Comparison of ENCODE assay signal across 1 cellular context in the genomic region with DNA sequence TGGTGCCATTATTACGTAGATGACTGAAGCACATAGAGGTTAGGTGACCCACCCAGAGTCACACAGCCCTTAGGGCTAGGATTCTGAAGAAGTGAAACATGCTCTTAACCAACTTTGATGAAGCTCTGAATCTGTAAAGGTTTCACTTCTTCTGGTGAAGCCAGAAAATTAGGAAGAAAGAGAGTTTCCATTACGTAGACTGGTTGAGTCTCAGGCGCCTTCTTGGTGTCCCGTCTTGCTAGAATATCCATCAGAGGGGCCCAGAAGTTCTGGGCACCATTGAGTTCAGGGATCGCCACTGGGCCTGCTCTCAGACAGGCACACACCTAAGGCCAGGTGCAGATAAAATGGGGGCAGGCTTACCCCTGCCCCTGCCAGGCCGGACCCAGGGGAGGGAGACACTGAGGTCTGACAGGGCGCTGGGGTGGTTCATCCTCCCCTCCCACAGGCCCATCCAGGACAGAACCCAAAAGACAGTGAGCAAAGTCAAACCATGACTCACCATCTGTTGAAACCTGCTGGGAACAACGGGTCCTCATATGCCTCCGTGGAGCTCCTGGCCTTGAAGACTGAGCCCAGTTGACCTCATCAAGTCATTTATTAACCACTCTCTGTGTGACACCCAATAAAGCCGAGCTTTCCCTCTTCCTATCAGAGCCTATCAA.
A peak's percentile ranks its signal among the peaks of the same experiment; 100 is the strongest.
TF ChIP-seq lines count a peak whose summit lies in the region.

No MANE protein-coding gene starts in this region.

TF ChIP-seq in HepG2, 621 proteins besides CTCF, POLR2A, EP300 and RAD21 (continued from another document and continues in another):
- TF ChIP-seq ZNF33A (CRISPR knock-in tag; IDR thresholded peaks at IDR 0.05; ENCODE audit: borderline replicate concordance) (no peak), ZNF878 (CRISPR knock-in tag; IDR thresholded peaks at IDR 0.05) (0 out of 2 replicates have a peak, but pooled peaks have one; percentile 36), EHMT2 (IDR thresholded peaks at IDR 0.05; ENCODE audit: borderline replicate concordance, low read depth, low read length) (peak; percentile 37; the same call in 1 of the 2 replicates), GTF2F1 (IDR thresholded peaks at IDR 0.05; ENCODE audit: low read length) (no peak), ZNF331 (CRISPR knock-in tag; IDR thresholded peaks at IDR 0.05) (peak; percentile 40; the same call in 1 of the 2 replicates), FOSL2 (CRISPR knock-in tag; IDR thresholded peaks at IDR 0.05) (peak; percentile 99), CEBPB (IDR thresholded peaks at IDR 0.05; ENCODE audit: borderline replicate concordance, low read depth, low read length) (peak; percentile 59; the same call in 1 of the 2 replicates), POGZ (CRISPR knock-in tag; IDR thresholded peaks at IDR 0.05) (0 out of 2 replicates have a peak, but pooled peaks have one; percentile 40), DPF2 (CRISPR knock-in tag; IDR thresholded peaks at IDR 0.05; ENCODE audit: borderline replicate concordance, low read depth) (peak; percentile 65; the same call in 1 of the 2 replicates), HNF4G (IDR thresholded peaks at IDR 0.05; ENCODE audit: borderline replicate concordance, low read depth, low read length) (peak; percentile 18; the same call in 1 of the 2 replicates), HNF4G (CRISPR knock-in tag; IDR thresholded peaks at IDR 0.05; ENCODE audit: borderline replicate concordance, low read depth) (no peak), CEBPG (CRISPR knock-in tag; IDR thresholded peaks at IDR 0.05) (0 out of 2 replicates have a peak, but pooled peaks have one; percentile 10), NPAS2 (CRISPR knock-in tag; IDR thresholded peaks at IDR 0.05; ENCODE audit: borderline replicate concordance) (no peak), GLI4 (CRISPR knock-in tag; IDR thresholded peaks at IDR 0.05; ENCODE audit: borderline replicate concordance) (no peak), NFE2L2 (IDR thresholded peaks at IDR 0.05; ENCODE audit: low read length) (peak; percentile 52; the same call in 1 of the 2 replicates), JUNB (CRISPR knock-in tag; IDR thresholded peaks at IDR 0.05; ENCODE audit: borderline replicate concordance) (peak; percentile 76), JUND (CRISPR knock-in tag; IDR thresholded peaks at IDR 0.05) (peak; percentile 93), ZNF12 (CRISPR knock-in tag; IDR thresholded peaks at IDR 0.05) (peak; percentile 19; the same call in 1 of the 2 replicates), SOX6 (IDR thresholded peaks at IDR 0.05) (no peak), SOX6 (CRISPR knock-in tag; IDR thresholded peaks at IDR 0.05) (0 out of 2 replicates have a peak, but pooled peaks have one; percentile 23), ZNF430 (CRISPR knock-in tag; IDR thresholded peaks at IDR 0.05) (0 out of 2 replicates have a peak, but pooled peaks have one; percentile 43), SOX13 (IDR thresholded peaks at IDR 0.05) (no peak), SOX13 (CRISPR knock-in tag; conservative IDR thresholded peaks at IDR 0.05 in 1 of 2, IDR thresholded peaks at IDR 0.05 in 1 of 2) (peak in 1 of 2 experiments; percentile 36; a peak in 1 of 4 replicates), MTF2 (CRISPR knock-in tag; IDR thresholded peaks at IDR 0.05; ENCODE audit: borderline replicate concordance) (no peak), HDAC1 (CRISPR knock-in tag; IDR thresholded peaks at IDR 0.05) (0 out of 2 replicates have a peak, but pooled peaks have one; percentile 16), NCOA2 (CRISPR knock-in tag; IDR thresholded peaks at IDR 0.05) (peak; percentile 45), HMG20A (CRISPR knock-in tag; IDR thresholded peaks at IDR 0.05; ENCODE audit: borderline replicate concordance) (peak; percentile 64; the same call in 1 of the 2 replicates), SOX5 (CRISPR knock-in tag; IDR thresholded peaks at IDR 0.05; ENCODE audit: borderline replicate concordance) (peak; percentile 27; the same call in 1 of the 2 replicates), ETV5 (CRISPR knock-in tag; IDR thresholded peaks at IDR 0.05; ENCODE audit: borderline replicate concordance) (no peak)
- TF ChIP-seq, protein P1, sequence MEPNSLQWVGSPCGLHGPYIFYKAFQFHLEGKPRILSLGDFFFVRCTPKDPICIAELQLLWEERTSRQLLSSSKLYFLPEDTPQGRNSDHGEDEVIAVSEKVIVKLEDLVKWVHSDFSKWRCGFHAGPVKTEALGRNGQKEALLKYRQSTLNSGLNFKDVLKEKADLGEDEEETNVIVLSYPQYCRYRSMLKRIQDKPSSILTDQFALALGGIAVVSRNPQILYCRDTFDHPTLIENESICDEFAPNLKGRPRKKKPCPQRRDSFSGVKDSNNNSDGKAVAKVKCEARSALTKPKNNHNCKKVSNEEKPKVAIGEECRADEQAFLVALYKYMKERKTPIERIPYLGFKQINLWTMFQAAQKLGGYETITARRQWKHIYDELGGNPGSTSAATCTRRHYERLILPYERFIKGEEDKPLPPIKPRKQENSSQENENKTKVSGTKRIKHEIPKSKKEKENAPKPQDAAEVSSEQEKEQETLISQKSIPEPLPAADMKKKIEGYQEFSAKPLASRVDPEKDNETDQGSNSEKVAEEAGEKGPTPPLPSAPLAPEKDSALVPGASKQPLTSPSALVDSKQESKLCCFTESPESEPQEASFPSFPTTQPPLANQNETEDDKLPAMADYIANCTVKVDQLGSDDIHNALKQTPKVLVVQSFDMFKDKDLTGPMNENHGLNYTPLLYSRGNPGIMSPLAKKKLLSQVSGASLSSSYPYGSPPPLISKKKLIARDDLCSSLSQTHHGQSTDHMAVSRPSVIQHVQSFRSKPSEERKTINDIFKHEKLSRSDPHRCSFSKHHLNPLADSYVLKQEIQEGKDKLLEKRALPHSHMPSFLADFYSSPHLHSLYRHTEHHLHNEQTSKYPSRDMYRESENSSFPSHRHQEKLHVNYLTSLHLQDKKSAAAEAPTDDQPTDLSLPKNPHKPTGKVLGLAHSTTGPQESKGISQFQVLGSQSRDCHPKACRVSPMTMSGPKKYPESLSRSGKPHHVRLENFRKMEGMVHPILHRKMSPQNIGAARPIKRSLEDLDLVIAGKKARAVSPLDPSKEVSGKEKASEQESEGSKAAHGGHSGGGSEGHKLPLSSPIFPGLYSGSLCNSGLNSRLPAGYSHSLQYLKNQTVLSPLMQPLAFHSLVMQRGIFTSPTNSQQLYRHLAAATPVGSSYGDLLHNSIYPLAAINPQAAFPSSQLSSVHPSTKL (CRISPR knock-in tag; IDR thresholded peaks at IDR 0.05) = peak; percentile 75
- TF ChIP-seq, protein P2, sequence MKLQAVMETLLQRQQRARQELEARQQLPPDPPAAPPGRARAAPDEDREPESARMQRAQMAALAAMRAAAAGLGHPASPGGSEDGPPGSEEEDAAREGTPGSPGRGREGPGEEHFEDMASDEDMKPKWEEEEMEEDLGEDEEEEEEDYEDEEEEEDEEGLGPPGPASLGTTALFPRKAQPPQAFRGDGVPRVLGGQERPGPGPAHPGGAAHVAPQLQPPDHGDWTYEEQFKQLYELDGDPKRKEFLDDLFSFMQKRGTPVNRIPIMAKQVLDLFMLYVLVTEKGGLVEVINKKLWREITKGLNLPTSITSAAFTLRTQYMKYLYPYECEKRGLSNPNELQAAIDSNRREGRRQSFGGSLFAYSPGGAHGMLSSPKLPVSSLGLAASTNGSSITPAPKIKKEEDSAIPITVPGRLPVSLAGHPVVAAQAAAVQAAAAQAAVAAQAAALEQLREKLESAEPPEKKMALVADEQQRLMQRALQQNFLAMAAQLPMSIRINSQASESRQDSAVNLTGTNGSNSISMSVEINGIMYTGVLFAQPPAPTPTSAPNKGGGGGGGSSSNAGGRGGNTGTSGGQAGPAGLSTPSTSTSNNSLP (IDR thresholded peaks at IDR 0.05; ENCODE audit: low read depth, low read length) = peak; percentile 61; the same call in 1 of the 2 replicates
- TF ChIP-seq, protein P3, sequence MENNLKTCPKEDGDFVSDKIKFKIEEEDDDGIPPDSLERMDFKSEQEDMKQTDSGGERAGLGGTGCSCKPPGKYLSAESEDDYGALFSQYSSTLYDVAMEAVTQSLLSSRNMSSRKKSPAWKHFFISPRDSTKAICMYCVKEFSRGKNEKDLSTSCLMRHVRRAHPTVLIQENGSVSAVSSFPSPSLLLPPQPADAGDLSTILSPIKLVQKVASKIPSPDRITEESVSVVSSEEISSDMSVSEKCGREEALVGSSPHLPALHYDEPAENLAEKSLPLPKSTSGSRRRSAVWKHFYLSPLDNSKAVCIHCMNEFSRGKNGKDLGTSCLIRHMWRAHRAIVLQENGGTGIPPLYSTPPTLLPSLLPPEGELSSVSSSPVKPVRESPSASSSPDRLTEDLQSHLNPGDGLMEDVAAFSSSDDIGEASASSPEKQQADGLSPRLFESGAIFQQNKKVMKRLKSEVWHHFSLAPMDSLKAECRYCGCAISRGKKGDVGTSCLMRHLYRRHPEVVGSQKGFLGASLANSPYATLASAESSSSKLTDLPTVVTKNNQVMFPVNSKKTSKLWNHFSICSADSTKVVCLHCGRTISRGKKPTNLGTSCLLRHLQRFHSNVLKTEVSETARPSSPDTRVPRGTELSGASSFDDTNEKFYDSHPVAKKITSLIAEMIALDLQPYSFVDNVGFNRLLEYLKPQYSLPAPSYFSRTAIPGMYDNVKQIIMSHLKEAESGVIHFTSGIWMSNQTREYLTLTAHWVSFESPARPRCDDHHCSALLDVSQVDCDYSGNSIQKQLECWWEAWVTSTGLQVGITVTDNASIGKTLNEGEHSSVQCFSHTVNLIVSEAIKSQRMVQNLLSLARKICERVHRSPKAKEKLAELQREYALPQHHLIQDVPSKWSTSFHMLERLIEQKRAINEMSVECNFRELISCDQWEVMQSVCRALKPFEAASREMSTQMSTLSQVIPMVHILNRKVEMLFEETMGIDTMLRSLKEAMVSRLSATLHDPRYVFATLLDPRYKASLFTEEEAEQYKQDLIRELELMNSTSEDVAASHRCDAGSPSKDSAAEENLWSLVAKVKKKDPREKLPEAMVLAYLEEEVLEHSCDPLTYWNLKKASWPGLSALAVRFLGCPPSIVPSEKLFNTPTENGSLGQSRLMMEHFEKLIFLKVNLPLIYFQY (CRISPR knock-in tag; IDR thresholded peaks at IDR 0.05; ENCODE audit: borderline replicate concordance) = peak; percentile 82; the same call in 1 of the 2 replicates
- TF ChIP-seq, protein P4, sequence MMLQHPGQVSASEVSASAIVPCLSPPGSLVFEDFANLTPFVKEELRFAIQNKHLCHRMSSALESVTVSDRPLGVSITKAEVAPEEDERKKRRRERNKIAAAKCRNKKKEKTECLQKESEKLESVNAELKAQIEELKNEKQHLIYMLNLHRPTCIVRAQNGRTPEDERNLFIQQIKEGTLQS (CRISPR knock-in tag; IDR thresholded peaks at IDR 0.05) = peak; percentile 89
- TF ChIP-seq, protein P5, sequence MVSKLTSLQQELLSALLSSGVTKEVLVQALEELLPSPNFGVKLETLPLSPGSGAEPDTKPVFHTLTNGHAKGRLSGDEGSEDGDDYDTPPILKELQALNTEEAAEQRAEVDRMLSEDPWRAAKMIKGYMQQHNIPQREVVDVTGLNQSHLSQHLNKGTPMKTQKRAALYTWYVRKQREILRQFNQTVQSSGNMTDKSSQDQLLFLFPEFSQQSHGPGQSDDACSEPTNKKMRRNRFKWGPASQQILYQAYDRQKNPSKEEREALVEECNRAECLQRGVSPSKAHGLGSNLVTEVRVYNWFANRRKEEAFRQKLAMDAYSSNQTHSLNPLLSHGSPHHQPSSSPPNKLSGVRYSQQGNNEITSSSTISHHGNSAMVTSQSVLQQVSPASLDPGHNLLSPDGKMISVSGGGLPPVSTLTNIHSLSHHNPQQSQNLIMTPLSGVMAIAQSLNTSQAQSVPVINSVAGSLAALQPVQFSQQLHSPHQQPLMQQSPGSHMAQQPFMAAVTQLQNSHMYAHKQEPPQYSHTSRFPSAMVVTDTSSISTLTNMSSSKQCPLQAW (CRISPR knock-in tag; IDR thresholded peaks at IDR 0.05) = peak; percentile 96
- TF ChIP-seq, protein P6, sequence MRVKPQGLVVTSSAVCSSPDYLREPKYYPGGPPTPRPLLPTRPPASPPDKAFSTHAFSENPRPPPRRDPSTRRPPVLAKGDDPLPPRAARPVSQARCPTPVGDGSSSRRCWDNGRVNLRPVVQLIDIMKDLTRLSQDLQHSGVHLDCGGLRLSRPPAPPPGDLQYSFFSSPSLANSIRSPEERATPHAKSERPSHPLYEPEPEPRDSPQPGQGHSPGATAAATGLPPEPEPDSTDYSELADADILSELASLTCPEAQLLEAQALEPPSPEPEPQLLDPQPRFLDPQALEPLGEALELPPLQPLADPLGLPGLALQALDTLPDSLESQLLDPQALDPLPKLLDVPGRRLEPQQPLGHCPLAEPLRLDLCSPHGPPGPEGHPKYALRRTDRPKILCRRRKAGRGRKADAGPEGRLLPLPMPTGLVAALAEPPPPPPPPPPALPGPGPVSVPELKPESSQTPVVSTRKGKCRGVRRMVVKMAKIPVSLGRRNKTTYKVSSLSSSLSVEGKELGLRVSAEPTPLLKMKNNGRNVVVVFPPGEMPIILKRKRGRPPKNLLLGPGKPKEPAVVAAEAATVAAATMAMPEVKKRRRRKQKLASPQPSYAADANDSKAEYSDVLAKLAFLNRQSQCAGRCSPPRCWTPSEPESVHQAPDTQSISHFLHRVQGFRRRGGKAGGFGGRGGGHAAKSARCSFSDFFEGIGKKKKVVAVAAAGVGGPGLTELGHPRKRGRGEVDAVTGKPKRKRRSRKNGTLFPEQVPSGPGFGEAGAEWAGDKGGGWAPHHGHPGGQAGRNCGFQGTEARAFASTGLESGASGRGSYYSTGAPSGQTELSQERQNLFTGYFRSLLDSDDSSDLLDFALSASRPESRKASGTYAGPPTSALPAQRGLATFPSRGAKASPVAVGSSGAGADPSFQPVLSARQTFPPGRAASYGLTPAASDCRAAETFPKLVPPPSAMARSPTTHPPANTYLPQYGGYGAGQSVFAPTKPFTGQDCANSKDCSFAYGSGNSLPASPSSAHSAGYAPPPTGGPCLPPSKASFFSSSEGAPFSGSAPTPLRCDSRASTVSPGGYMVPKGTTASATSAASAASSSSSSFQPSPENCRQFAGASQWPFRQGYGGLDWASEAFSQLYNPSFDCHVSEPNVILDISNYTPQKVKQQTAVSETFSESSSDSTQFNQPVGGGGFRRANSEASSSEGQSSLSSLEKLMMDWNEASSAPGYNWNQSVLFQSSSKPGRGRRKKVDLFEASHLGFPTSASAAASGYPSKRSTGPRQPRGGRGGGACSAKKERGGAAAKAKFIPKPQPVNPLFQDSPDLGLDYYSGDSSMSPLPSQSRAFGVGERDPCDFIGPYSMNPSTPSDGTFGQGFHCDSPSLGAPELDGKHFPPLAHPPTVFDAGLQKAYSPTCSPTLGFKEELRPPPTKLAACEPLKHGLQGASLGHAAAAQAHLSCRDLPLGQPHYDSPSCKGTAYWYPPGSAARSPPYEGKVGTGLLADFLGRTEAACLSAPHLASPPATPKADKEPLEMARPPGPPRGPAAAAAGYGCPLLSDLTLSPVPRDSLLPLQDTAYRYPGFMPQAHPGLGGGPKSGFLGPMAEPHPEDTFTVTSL (CRISPR knock-in tag; IDR thresholded peaks at IDR 0.05; ENCODE audit: borderline replicate concordance) = peak; percentile 67
- TF ChIP-seq, protein P7, sequence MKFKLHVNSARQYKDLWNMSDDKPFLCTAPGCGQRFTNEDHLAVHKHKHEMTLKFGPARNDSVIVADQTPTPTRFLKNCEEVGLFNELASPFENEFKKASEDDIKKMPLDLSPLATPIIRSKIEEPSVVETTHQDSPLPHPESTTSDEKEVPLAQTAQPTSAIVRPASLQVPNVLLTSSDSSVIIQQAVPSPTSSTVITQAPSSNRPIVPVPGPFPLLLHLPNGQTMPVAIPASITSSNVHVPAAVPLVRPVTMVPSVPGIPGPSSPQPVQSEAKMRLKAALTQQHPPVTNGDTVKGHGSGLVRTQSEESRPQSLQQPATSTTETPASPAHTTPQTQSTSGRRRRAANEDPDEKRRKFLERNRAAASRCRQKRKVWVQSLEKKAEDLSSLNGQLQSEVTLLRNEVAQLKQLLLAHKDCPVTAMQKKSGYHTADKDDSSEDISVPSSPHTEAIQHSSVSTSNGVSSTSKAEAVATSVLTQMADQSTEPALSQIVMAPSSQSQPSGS (CRISPR knock-in tag; IDR thresholded peaks at IDR 0.05) = peak; percentile 41; the same call in 1 of the 2 replicates
